Comparison of ENCODE assay signal across 9 cellular contexts in the genomic region with DNA sequence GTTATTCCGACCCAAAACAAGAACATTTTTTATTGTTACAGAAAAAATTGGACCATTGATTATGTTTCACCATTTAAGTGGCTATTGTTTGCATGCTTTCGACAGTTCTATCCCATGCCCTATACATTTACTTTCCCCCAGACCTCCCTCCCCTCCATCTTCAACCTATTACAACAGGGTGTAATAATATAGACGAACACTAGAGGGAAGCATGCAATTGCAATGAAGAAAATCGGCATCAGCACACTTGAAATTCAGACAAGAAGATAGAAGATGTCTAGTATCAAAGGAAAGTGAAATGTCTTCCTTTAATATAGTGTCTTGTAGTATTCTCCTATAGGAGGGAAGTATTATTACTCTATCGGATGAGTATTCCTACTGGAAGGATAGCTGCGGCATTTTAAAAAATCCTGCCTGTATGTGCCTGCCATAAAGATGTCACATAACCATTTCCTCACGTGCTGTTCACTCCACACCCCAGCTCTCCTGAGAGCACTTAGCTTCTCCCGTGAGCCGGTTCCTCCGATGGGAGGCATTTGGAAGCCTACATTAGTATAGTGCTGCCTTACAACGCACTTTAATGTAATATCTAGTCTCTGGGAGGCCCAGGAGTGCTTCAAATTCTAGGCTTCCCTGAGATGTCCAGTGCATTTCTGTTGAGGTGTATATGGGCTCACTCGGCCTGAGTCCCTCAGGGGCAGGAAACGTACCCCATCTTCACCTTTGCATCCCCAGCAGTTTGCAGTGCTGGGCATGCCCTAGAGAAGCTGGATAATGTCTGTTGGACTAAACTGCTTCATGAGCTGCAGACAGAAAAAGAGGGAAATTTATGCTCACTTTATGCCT. TPM values are rescaled to one million over a fixed set of nuclear protein-coding genes. Genes with fewer than 3 reads are reported as not detected.
A peak's percentile ranks its signal among the peaks of the same experiment; 100 is the strongest.
DNase-seq lines count a peak whose midpoint lies in the region; ATAC-seq and TF ChIP-seq lines count a peak whose summit lies in the region.
"Had no signal": no experiment of that assay in that cellular context is flagged by ENCODE, and none has a peak within 500 bp of the region (broad histone marks: within the 10 kb centered on the region; RNA-seq: fewer than 3 reads in every experiment).

No MANE protein-coding gene starts in this region.

- TF ChIP-seq EP300 in neural cell (conservative IDR thresholded peaks at IDR 0.05; ENCODE audit: poor library complexity, severe bottlenecking): peak; percentile 44

- no peaks in the 10 kb centered on the region for H3F3A ChIP-seq in neural cell (ENCODE audit: insufficient read depth, low read length, poor library complexity, severe bottlenecking)

- H2AFZ ChIP-seq in fibroblast of lung (ENCODE audit: low read length): no peak overlapping the region
- H2AFZ ChIP-seq in neural cell (ENCODE audit: low read depth, low read length): peak overlapping the region; percentile 16

- no peaks in the 10 kb centered on the region for H3K9me2 ChIP-seq in neural cell (ENCODE audit: insufficient read depth, low read length)

- H4K20me1 ChIP-seq in fibroblast of lung (ENCODE audit: control insufficient read depth, extremely low read depth, insufficient read depth, low read length) (no peaks in the 10 kb centered on the region), neural cell (ENCODE audit: insufficient read depth) (no peaks in the 10 kb centered on the region)

- H3K27me3 Mint-ChIP-seq in stimulated activated naive CD8-positive, alpha-beta T cell treated with anti-CD3 and anti-CD28 coated beads, Interleukin-15, Interleukin-2, amounts not matched to agents 100 ng/mL and 50 ng/mL, for 24 hours: no peaks in the 10 kb centered on the region

- no peaks in the 10 kb centered on the region for H3K36me3 ChIP-seq in fibroblast of lung (ENCODE audit: control insufficient read depth, insufficient read depth, low read length)
- no peaks in the 10 kb centered on the region for H3K36me3 ChIP-seq in neural cell (ENCODE audit: insufficient read depth, low read length)

- H3K9ac ChIP-seq in fibroblast of lung (ENCODE audit: insufficient read depth, low read length) (no peak overlapping the region), neural cell (ENCODE audit: low read length) (no peak overlapping the region)

- ATAC-seq in stimulated activated naive CD8-positive, alpha-beta T cell treated with anti-CD3 and anti-CD28 coated beads, Interleukin-15, Interleukin-2, amounts not matched to agents 100 U/mL and 50 U/mL, for 24 hours: no peak
- ATAC-seq in HG02798 (IDR thresholded peaks at IDR 0.05; ENCODE audit: poor library complexity, unreplicated experiment) (peak; percentile 86), HG03469 (IDR thresholded peaks at IDR 0.05; ENCODE audit: unreplicated experiment) (no peak)

- no peaks in the 10 kb centered on the region for H3K79me2 ChIP-seq in fibroblast of lung (ENCODE audit: control insufficient read depth, insufficient read depth, low read length)
- H3K79me2 ChIP-seq in neural cell (replicated peaks; ENCODE audit: insufficient read depth, low read length): no peaks in the 10 kb centered on the region

- no peak overlapping the region for H3K4me3 ChIP-seq in fibroblast of lung (replicated peaks in 1 of 4; ENCODE audit: control extremely low read depth in 1 of 4, insufficient read depth in 1 of 4, low read depth in 3 of 4, low read length in 4 of 4)
- H3K4me3 ChIP-seq in neural cell (ENCODE audit: low read length): peak overlapping the region; percentile 46

- peaks cover 4% of the 10 kb centered on the region for H3K36me3 Mint-ChIP-seq in stimulated activated naive CD8-positive, alpha-beta T cell treated with anti-CD3 and anti-CD28 coated beads, Interleukin-15, Interleukin-2, amounts not matched to agents 100 ng/mL and 50 ng/mL, for 24 hours (ENCODE audit: low read depth)

- TF ChIP-seq RAD21 in neural cell (conservative IDR thresholded peaks at IDR 0.05): peak; percentile 94

- H3K27ac Mint-ChIP-seq in stimulated activated naive CD8-positive, alpha-beta T cell treated with anti-CD3 and anti-CD28 coated beads, Interleukin-15, Interleukin-2, amounts not matched to agents 100 ng/mL and 50 ng/mL, for 24 hours: peak overlapping the region; percentile 40

- H3K4me1 ChIP-seq in fibroblast of lung (ENCODE audit: control insufficient read depth, extremely low read depth, insufficient read depth, low read length): no peaks in the 10 kb centered on the region

- H3K4me2 ChIP-seq in fibroblast of lung (ENCODE audit: extremely low read depth, insufficient read depth, low read length): no peak overlapping the region
- peak overlapping the region; percentile 17 for H3K4me2 ChIP-seq in neural cell (ENCODE audit: low read length)

- H3K9me3 ChIP-seq in fibroblast of lung (ENCODE audit: control insufficient read depth, insufficient read depth, low read depth, low read length) (no peaks in the 10 kb centered on the region), neural cell (ENCODE audit: low read length) (no peaks in the 10 kb centered on the region)

- H3K27me3 ChIP-seq in fibroblast of lung (ENCODE audit: control insufficient read depth, insufficient read depth, low read length) (no peaks in the 10 kb centered on the region), neural cell (ENCODE audit: insufficient read depth, low read depth, low read length) (no peaks in the 10 kb centered on the region)

- no peak overlapping the region for H3K27ac ChIP-seq in fibroblast of lung (ENCODE audit: insufficient read depth, low read length)
- peak overlapping the region; percentile 40 for H3K27ac ChIP-seq in neural cell (ENCODE audit: low read length)

- no peak for DNase-seq in stimulated activated naive CD8-positive, alpha-beta T cell treated with anti-CD3 and anti-CD28 coated beads, Interleukin-15, Interleukin-2, amounts not matched to agents 100 U/mL and 50 U/mL, for 24 hours
- peak; percentile 67 for DNase-seq in NCI-H1694 (lab: John Stamatoyannopoulos, UW)
- peak; percentile 72 for DNase-seq in SKM-1 (lab: John Stamatoyannopoulos, UW; ENCODE audit: unreplicated experiment)
- peak; percentile 48 to 79 for DNase-seq in fibroblast of lung (ENCODE audit: low read depth in 2 of 2)

- TF ChIP-seq CTCF in fibroblast of lung (conservative IDR thresholded peaks at IDR 0.05 in 1 of 2, IDR thresholded peaks at IDR 0.05 in 1 of 2; ENCODE audit: low read depth in 1 of 2, low read length in 2 of 2) (peak; percentile 74 to 76), neural cell (IDR thresholded peaks at IDR 0.05; ENCODE audit: poor library complexity, severe bottlenecking) (peak; percentile 94)

- no peak overlapping the region for H3K4me3 Mint-ChIP-seq in stimulated activated naive CD8-positive, alpha-beta T cell treated with anti-CD3 and anti-CD28 coated beads, Interleukin-15, Interleukin-2, amounts not matched to agents 100 ng/mL and 50 ng/mL, for 24 hours

- H3K9me3 Mint-ChIP-seq in stimulated activated naive CD8-positive, alpha-beta T cell treated with anti-CD3 and anti-CD28 coated beads, Interleukin-15, Interleukin-2, amounts not matched to agents 100 ng/mL and 50 ng/mL, for 24 hours: no peaks in the 10 kb centered on the region

- peaks cover 33% of the 10 kb centered on the region for H3K4me1 Mint-ChIP-seq in stimulated activated naive CD8-positive, alpha-beta T cell treated with anti-CD3 and anti-CD28 coated beads, Interleukin-15, Interleukin-2, amounts not matched to agents 100 ng/mL and 50 ng/mL, for 24 hours (ENCODE audit: low read depth)

TF ChIP-seq in neural cell, 6 proteins besides CTCF, POLR2A, EP300 and RAD21:
- peak; percentile 25 for TF ChIP-seq MXI1 (conservative IDR thresholded peaks at IDR 0.05; ENCODE audit: poor library complexity, severe bottlenecking)
- TF ChIP-seq EZH2 (IDR thresholded peaks at IDR 0.05; ENCODE audit: borderline replicate concordance, insufficient read depth, low read length, poor library complexity, severe bottlenecking): no peak
- TF ChIP-seq SMC3 (conservative IDR thresholded peaks at IDR 0.05; ENCODE audit: poor library complexity): peak; percentile 92

RNA-seq across cellular contexts. Expression of gene ERICH6, which starts 17.8 kb away (rescaled TPM):
- under 0.01 TPM in 1 of 2 replicates, not detected in the other for total RNA-seq in fibroblast of lung
- polyA plus RNA-seq in fibroblast of lung (0.10 TPM in 1 of 2 replicates, not detected in the other), neural cell (0.32 TPM in 1 of 2 replicates, not detected in the other)
- 0.12 and 0.15 TPM in 2 replicates for polyA plus RNA-seq in fibroblast of lung (2012)
- polyA minus RNA-seq in fibroblast of lung (ENCODE audit: low replicate concordance) (not detected in 2 replicates), neural cell (0.49 TPM in 1 of 2 replicates, not detected in the other)
- polyA plus RNA-seq: urinary bladder had no signal

RNA-seq across cellular contexts. Expression of gene SIAH2, which starts 41.5 kb away (rescaled TPM):
- total RNA-seq in fibroblast of lung: 28.9 and 31.1 TPM in 2 replicates
- 17.5 and 29.7 TPM in 2 replicates for polyA plus RNA-seq in fibroblast of lung
- 16.6 and 22.7 TPM in 2 replicates for polyA plus RNA-seq in fibroblast of lung (2012)
- polyA minus RNA-seq in fibroblast of lung (ENCODE audit: low replicate concordance): 132 and 142 TPM in 2 replicates
- polyA plus RNA-seq in neural cell: 21.8 and 41.1 TPM in 2 replicates
- 40.3 and 42.6 TPM in 2 replicates for polyA minus RNA-seq in neural cell
